ENCODE assay signal across 13 cellular contexts in genomic region chr6:11766056-11766455, GRCh38. TPM values are rescaled to one million over a fixed set of nuclear protein-coding genes. Genes with fewer than 3 reads are reported as not detected.
DNase-seq lines count a peak whose midpoint lies in the region; ATAC-seq and TF ChIP-seq lines count a peak whose summit lies in the region.
"Had no signal": no experiment of that assay in that cellular context is flagged by ENCODE, and none has a peak within 500 bp of the region (broad histone marks: within the 10 kb centered on the region; RNA-seq: fewer than 3 reads in every experiment).

No MANE protein-coding gene starts in this region.

- H3K4me3 ChIP-seq in SJSA1 (no peak overlapping the region), epithelial cell of esophagus (ENCODE audit: low read length) (no peak overlapping the region), retinal pigment epithelial cell (ENCODE audit: low read length) (no peak overlapping the region)
- H3K4me3 ChIP-seq: prostate gland had no signal

- H3K27me3 ChIP-seq in SJSA1 (replicated peaks), result no peaks in the 10 kb centered on the region

- TF ChIP-seq CTCF in epithelial cell of esophagus (IDR thresholded peaks at IDR 0.05; ENCODE audit: insufficient read depth, low read depth, low read length, missing control alignments) (no peak), retinal pigment epithelial cell (conservative IDR thresholded peaks at IDR 0.05; ENCODE audit: low read depth, low read length) (peak; percentile 33)

- DNase-seq in ELR (ENCODE audit: low read depth) (peak; percentile 39), SJSA1 (ENCODE audit: low read depth in 1 of 2, low spot score in 2 of 2) (no peak), epithelial cell of esophagus (ENCODE audit: low read depth) (peak; percentile 25), retinal pigment epithelial cell (ENCODE audit: low read depth) (no peak)
- DNase-seq: activated naive CD8-positive, alpha-beta T cell treated with anti-CD3 and anti-CD28 coated beads, Interleukin-2, amount 10 ng/mL, durations not matched to agents 7 days and 5 days; GOT3; NCI-H1092 treated with DMSO at 0.1 percent for 48 hours; NCI-H510A treated with DMSO at 0.1 percent for 48 hours had no signal

- no peaks in the 10 kb centered on the region for H3K9me3 ChIP-seq in SJSA1 (replicated peaks)
- H3K9me3 ChIP-seq: prostate gland had no signal

- H3K4me1 ChIP-seq in SJSA1 (replicated peaks), result peaks cover 50% of the 10 kb centered on the region

- H3K36me3 ChIP-seq in SJSA1, result no peaks in the 10 kb centered on the region
- H3K36me3 ChIP-seq: prostate gland had no signal

- no peak for ATAC-seq in GM19397 (IDR thresholded peaks at IDR 0.05; ENCODE audit: unreplicated experiment)
- ATAC-seq in HG03439 (IDR thresholded peaks at IDR 0.05; ENCODE audit: unreplicated experiment), result no peak
- no peak for ATAC-seq in GM18861 (IDR thresholded peaks at IDR 0.05; ENCODE audit: unreplicated experiment)
- no peak for ATAC-seq in GM18502 (IDR thresholded peaks at IDR 0.05; ENCODE audit: poor library complexity, unreplicated experiment)

- H3K27ac ChIP-seq in SJSA1, result peak overlapping the region; percentile 93
- H3K27ac ChIP-seq: prostate gland had no signal

RNA-seq across cellular contexts. Expression of gene ADTRP, which starts 12.5 kb away (rescaled TPM):
- total RNA-seq in SJSA1 (2014; rRNA removed; shearing (Covaris generic)), result 0.58 TPM in 1 of 2 replicates, not detected in the other

Comparison
In these comparisons a context has a peak if more than half of its experiments do, and no peak if none do; other contexts are left out.
1. DNase-seq: peak in ELR (single experiment) and epithelial cell of esophagus (single experiment); none in SJSA1 (0 of 2) and retinal pigment epithelial cell (single experiment).